ENCODE assay signal across 8 cellular contexts in genomic region chr19:57487477-57488298, GRCh38. TPM values are rescaled to one million over a fixed set of nuclear protein-coding genes. Genes with fewer than 3 reads are reported as not detected.
DNase-seq lines count a peak whose midpoint lies in the region; ATAC-seq and TF ChIP-seq lines count a peak whose summit lies in the region.
"Not testable (repeated sequence)": the region's sequence is repeated elsewhere in the genome, so short reads cannot be mapped to it uniquely, and the experiment has no call there.

Gene ZNF419 (plus strand): TSS chr19:57487750. CDS start chr19:57487951, 201 bp downstream.

- H2AK5ac ChIP-seq in H9 (ENCODE audit: insufficient read length, low read length) = not testable (repeated sequence)

- peak; percentile 92 for ATAC-seq in foreskin keratinocyte

- no CpG with 5 or more reads among the region's 69 CpGs for WGBS in H9 (ENCODE audit: extremely low coverage, insufficient read length, low lambda C conversion rate)
- WGBS in stomach, 5 donors = 1 to 2% (median 1%) methylated on average over 15 to 58 of the region's 69 CpGs

- H2BK120ac ChIP-seq in H9 (ENCODE audit: low read depth, low read length, poor library complexity, severe bottlenecking) = not testable (repeated sequence)

- H3K9me2 ChIP-seq in MM.1S (replicated peaks; ENCODE audit: insufficient read depth, low read length) = not testable (repeated sequence)

- peak in 1 of 4 donors; percentile 42 for TF ChIP-seq POLR2A in stomach (IDR thresholded peaks at IDR 0.05)

- H3K23ac ChIP-seq in H9 (ENCODE audit: insufficient read length, low read depth, low read length) = not testable (repeated sequence)

- H3K9me3 Mint-ChIP-seq in H9 (peaks cover 10 to 34% of the 10 kb centered on the region in 2 experiments), neural progenitor cell (peaks cover 50% of the 10 kb centered on the region)

- peak within 1 kb of the TSS; percentile 70; the same call in 1 of the 2 replicates for H3K14ac ChIP-seq in H9 (ENCODE audit: insufficient read depth, low read length)

- not testable (repeated sequence) for H3T11ph ChIP-seq in H9 (ENCODE audit: low read length)

- H3K27me3 Mint-ChIP-seq in H9 (ENCODE audit: low read depth) = peaks cover 10% of the 10 kb centered on the region
- not testable (repeated sequence) for H3K27me3 Mint-ChIP-seq in neural progenitor cell (ENCODE audit: insufficient read depth, low read depth)

- H3K4me2 ChIP-seq in H9 (ENCODE audit: insufficient read depth, insufficient read length, low read length) = peak within 1 kb of the TSS; percentile 54
- peak within 1 kb of the TSS; percentile 52; the same call in 1 of the 2 replicates for H3K4me2 ChIP-seq in MM.1S (ENCODE audit: low read depth, low read length)
- H3K4me2 ChIP-seq in neural progenitor cell = peak within 1 kb of the TSS; percentile 76

- H3K4ac ChIP-seq in H9 (ENCODE audit: low read depth, low read length) = not testable (repeated sequence)

- not testable (repeated sequence) for H2BK5ac ChIP-seq in H9 (ENCODE audit: insufficient read length, low read length)

- DNase-seq in G401 (ENCODE audit: low spot score) = peak; percentile 94
- peak; percentile 95 for DNase-seq in H9
- peak; percentile 96 for DNase-seq in MM.1S
- peak; percentile 65 for DNase-seq in SHP77 treated with DMSO at 0.1 percent for 48 hours (lab: John Stamatoyannopoulos, UW)
- DNase-seq in activated gamma-delta T cell (lab: John Stamatoyannopoulos, UW) = peak; percentile 68
- DNase-seq in foreskin keratinocyte = peak; percentile 76 to 89
- peak; percentile 94 for DNase-seq in neural progenitor cell (ENCODE audit: low spot score)
- peak; percentile 95 for DNase-seq in stomach

- peaks cover 9 to 11% of the 10 kb centered on the region in 2 experiments for H3K4me1 Mint-ChIP-seq in H9
- peaks cover 12% of the 10 kb centered on the region for H3K4me1 Mint-ChIP-seq in neural progenitor cell

- H3K79me1 ChIP-seq in H9 (ENCODE audit: insufficient read depth, low read depth, low read length, poor library complexity, severe bottlenecking) = not testable (repeated sequence)

- H3K4me3 Mint-ChIP-seq in H9 = peak within 1 kb of the TSS; percentile 76 to 83
- peak within 1 kb of the TSS; percentile 84 for H3K4me3 Mint-ChIP-seq in neural progenitor cell

- H3K56ac ChIP-seq in H9 (ENCODE audit: insufficient read length, low read depth, low read length) = not testable (repeated sequence)

- intact Hi-C loops in stomach (cut with DNase I; ENCODE audit: low total_unique reads) = not testable (repeated sequence)

- H3K27me3 ChIP-seq in H9 (ENCODE audit: insufficient read depth, low read length); MM.1S (replicated peaks; ENCODE audit: insufficient read depth, low read length); foreskin keratinocyte; neural progenitor cell; stomach: not testable (repeated sequence)

- in situ Hi-C loops in G401 (cut with HindIII; ENCODE audit: low sequenced_read_pairs) = not testable (repeated sequence)

- H2AFZ ChIP-seq in H9 (ENCODE audit: low read length) (peak within 1 kb of the TSS; percentile 60), MM.1S (ENCODE audit: low read length) (peak within 1 kb of the TSS; percentile 95), neural progenitor cell (replicated peaks) (peak within 1 kb of the TSS; percentile 88)

- not testable (repeated sequence) for H3K18ac ChIP-seq in H9 (ENCODE audit: insufficient read length, low read depth, low read length)

- TF ChIP-seq EP300 in stomach (IDR thresholded peaks at IDR 0.05) = not testable (repeated sequence)

- not testable (repeated sequence) for H3K79me2 ChIP-seq in H9 (ENCODE audit: insufficient read depth, low read length); MM.1S (ENCODE audit: low read length)
- peaks cover 17% of the 10 kb centered on the region for H3K79me2 ChIP-seq in neural progenitor cell (ENCODE audit: low read depth)

- H3K27ac ChIP-seq in H9 (ENCODE audit: insufficient read length, low read depth, low read length); foreskin keratinocyte; neural progenitor cell: not testable (repeated sequence)
- H3K27ac ChIP-seq in MM.1S (ENCODE audit: low read length) (peak within 1 kb of the TSS; percentile 33; the same call in 1 of the 2 replicates), stomach (peak within 1 kb of the TSS; percentile 79 to 84 (median 82))

- not testable (repeated sequence) for H3K9me3 ChIP-seq in H9 (ENCODE audit: control insufficient read depth, low read depth, low read length); MM.1S (replicated peaks; ENCODE audit: insufficient read depth, low read length); neural progenitor cell (ENCODE audit: low read depth)
- peaks cover 0 to 33% (median 13%) of the 10 kb centered on the region in 4 donors for H3K9me3 ChIP-seq in stomach

- H4K91ac ChIP-seq in H9 (ENCODE audit: insufficient read length, low read depth, low read length) = not testable (repeated sequence)

- TF ChIP-seq CTCF in H9 (conservative IDR thresholded peaks at IDR 0.05); MM.1S (IDR thresholded peaks at IDR 0.05; ENCODE audit: low read length); neural progenitor cell (IDR thresholded peaks at IDR 0.05): not testable (repeated sequence)
- peak; percentile 19 for TF ChIP-seq CTCF in foreskin keratinocyte (conservative IDR thresholded peaks at IDR 0.05)
- peak in 1 of 7 experiments; percentile 12 for TF ChIP-seq CTCF in stomach (IDR thresholded peaks at IDR 0.05)

- H3K9ac ChIP-seq in H9 (ENCODE audit: extremely low read depth, insufficient read length, low read length) (peak within 1 kb of the TSS; percentile 67), MM.1S (ENCODE audit: low read length) (peak within 1 kb of the TSS; percentile 73; the same call in 1 of the 2 replicates), neural progenitor cell (peak within 1 kb of the TSS; percentile 46)

- not testable (repeated sequence) for H4K5ac ChIP-seq in H9 (ENCODE audit: insufficient read length, low read depth, low read length)

- not testable (repeated sequence) for H3K27ac Mint-ChIP-seq in H9, neural progenitor cell

- H2BK12ac ChIP-seq in H9 (ENCODE audit: insufficient read length, low read depth, low read length) = not testable (repeated sequence)

- H2BK20ac ChIP-seq in H9 (ENCODE audit: low read depth, low read length, poor library complexity, severe bottlenecking) = not testable (repeated sequence)

- not testable (repeated sequence) for H3F3A ChIP-seq in MM.1S (ENCODE audit: insufficient read depth, low read length); neural progenitor cell (ENCODE audit: low read depth)

- not testable (repeated sequence) for H3K36me3 ChIP-seq in MM.1S (replicated peaks; ENCODE audit: insufficient read depth, low read length); neural progenitor cell
- peaks cover 23 to 30% (median 29%) of the 10 kb centered on the region in 4 donors for H3K36me3 ChIP-seq in stomach

- peak within 1 kb of the TSS; percentile 79 for H3K4me3 ChIP-seq in MM.1S (ENCODE audit: low read length)
- peak within 1 kb of the TSS; percentile 77 for H3K4me3 ChIP-seq in neural progenitor cell
- peak within 1 kb of the TSS; percentile 76 to 98 (median 82) for H3K4me3 ChIP-seq in stomach

- H4K8ac ChIP-seq in H9 (replicated peaks; ENCODE audit: insufficient read length, low read depth, low read length) = not testable (repeated sequence)

- not testable (repeated sequence) for H2BK15ac ChIP-seq in H9 (ENCODE audit: low read depth, low read length)

- H3K36me3 Mint-ChIP-seq in H9 (ENCODE audit: insufficient read depth in 1 of 3, low read depth in 3 of 3) (peaks cover 33 to 42% (median 39%) of the 10 kb centered on the region in 3 experiments), neural progenitor cell (peaks cover 39% of the 10 kb centered on the region)

- not testable (repeated sequence) for H4K20me1 ChIP-seq in H9 (ENCODE audit: control insufficient read depth, insufficient read depth, insufficient read length); MM.1S (ENCODE audit: insufficient read depth, low read length); neural progenitor cell (ENCODE audit: low read depth)

- H3K23me2 ChIP-seq in H9 (ENCODE audit: insufficient read length, low read depth, low read length, poor library complexity, severe bottlenecking) = not testable (repeated sequence)

- not testable (repeated sequence) for H3K4me1 ChIP-seq in H9 (ENCODE audit: insufficient read depth, low read length); MM.1S (ENCODE audit: low read length); foreskin keratinocyte; neural progenitor cell; stomach

RNA-seq across cellular contexts. Expression of gene ZNF419, which starts in this region (rescaled TPM):
- total RNA-seq in G401 (2014; rRNA removed; shearing (Covaris generic)) = 4.9 and 9.2 TPM in 2 replicates
- total RNA-seq in H9 (2021) (12.8 and 13.4 TPM in 2 replicates), foreskin keratinocyte (6.7 and 9.8 TPM in 2 replicates), neural progenitor cell (ENCODE audit: low replicate concordance) (25.6 and 30.2 TPM in 2 replicates), stomach (10 to 100 TPM in 3 of 5 donors, 1 to 10 TPM in 1, not detected in 1; 1.3 to 23.9 (median 13.0) TPM)
- polyA plus RNA-seq in foreskin keratinocyte (4.1 and 4.4 TPM in 2 replicates), stomach (1 to 10 TPM; 1.4 to 4.6 (median 2.0) TPM)
